In genomic region chr17:6752068-6752909, GRCh38 we compare ENCODE assay signal across 8 cellular contexts. TPM values are rescaled to one million over a fixed set of nuclear protein-coding genes. Genes with fewer than 3 reads are reported as not detected.
A peak's percentile ranks its signal among the peaks of the same experiment; 100 is the strongest.
DNase-seq lines count a peak whose midpoint lies in the region; TF ChIP-seq lines count a peak whose summit lies in the region.

No MANE protein-coding gene starts in this region.

- no peak for TF ChIP-seq CTCF in ascending aorta (IDR thresholded peaks at IDR 0.05)

- peak overlapping the region; percentile 34 for H3K9ac ChIP-seq in iPS-18a (ENCODE audit: low read length)
- peak overlapping the region in 1 of 3 donors; percentile 14 for H3K9ac ChIP-seq in skeletal muscle tissue (ENCODE audit: low read depth in 1 of 3, low read length in 3 of 3)

- peak overlapping the region; percentile 35 for H3K4me3 ChIP-seq in ACC112 (ENCODE audit: low read depth, low read length)
- H3K4me3 ChIP-seq in Jurkat, Clone E6-1 (ENCODE audit: low read length): peak overlapping the region; percentile 22
- no peak overlapping the region for H3K4me3 ChIP-seq in ascending aorta
- H3K4me3 ChIP-seq in iPS-18a (ENCODE audit: low read length): no peak overlapping the region
- no peak overlapping the region for H3K4me3 ChIP-seq in skeletal muscle tissue (ENCODE audit: low read length in 3 of 3)

- H3K36me3 ChIP-seq in ACC112 (ENCODE audit: insufficient read depth, low read length) (no peaks in the 10 kb centered on the region), ascending aorta (no peaks in the 10 kb centered on the region), iPS-18a (ENCODE audit: control insufficient read depth, low read depth, low read length) (no peaks in the 10 kb centered on the region), skeletal muscle tissue (ENCODE audit: control insufficient read depth in 3 of 3, insufficient read depth in 3 of 3, low read length in 3 of 3) (no peaks in the 10 kb centered on the region)

- peak overlapping the region; percentile 17 for H2AFZ ChIP-seq in ACC112 (ENCODE audit: low read length, unreplicated experiment)

- DNase-seq in Jurkat, Clone E6-1 (ENCODE audit: low read depth, low spot score): no peak
- DNase-seq in ascending aorta (ENCODE audit: low spot score in 2 of 2) (peak; percentile 31 to 85), KG1 (lab: John Stamatoyannopoulos, UW) (no peak), NCI-H187 (lab: John Stamatoyannopoulos, UW) (no peak)
- DNase-seq in activated CD4-positive, CD25-positive, alpha-beta regulatory T cell treated with anti-CD3 and anti-CD28 coated beads, Interleukin-2, amount 50 U/mL, for 72 hours: no peak

- H3K4me1 ChIP-seq in ACC112 (ENCODE audit: control insufficient read depth, insufficient read depth, low read length, unreplicated experiment) (peaks cover 36% of the 10 kb centered on the region), ascending aorta (peaks cover 4 to 25% of the 10 kb centered on the region in 2 donors), iPS-18a (ENCODE audit: control insufficient read depth, low read depth, low read length) (peaks cover 16% of the 10 kb centered on the region), skeletal muscle tissue (ENCODE audit: control insufficient read depth in 3 of 3, insufficient read depth in 3 of 3, low read length in 3 of 3) (peaks cover 24 to 34% (median 32%) of the 10 kb centered on the region in 3 donors)

- H3K27me3 ChIP-seq in ACC112 (ENCODE audit: insufficient read depth, low read length) (no peaks in the 10 kb centered on the region), ascending aorta (no peaks in the 10 kb centered on the region), iPS-18a (ENCODE audit: control insufficient read depth, insufficient read depth, low read length) (no peaks in the 10 kb centered on the region), skeletal muscle tissue (ENCODE audit: control insufficient read depth in 3 of 3, insufficient read depth in 3 of 3, low read length in 3 of 3) (peaks cover 3 to 7% (median 4%) of the 10 kb centered on the region in 3 donors)

- intact Hi-C loops in ascending aorta (cut with DNase I): loop anchor here (5.0 to 10.0 kb wide), 2 partner anchors 100 to 263 kb away; partner anchors contain the start of genes C17orf100, MED31 and RNASEK

- peaks cover 27% of the 10 kb centered on the region for H3K79me2 ChIP-seq in ACC112 (ENCODE audit: control insufficient read depth, insufficient read depth, low read length, unreplicated experiment)

- no peaks in the 10 kb centered on the region for H3K9me3 ChIP-seq in ascending aorta
- H3K9me3 ChIP-seq in iPS-18a (ENCODE audit: control insufficient read depth, low read depth, low read length): no peaks in the 10 kb centered on the region
- no peaks in the 10 kb centered on the region for H3K9me3 ChIP-seq in skeletal muscle tissue (ENCODE audit: control insufficient read depth in 3 of 3, low read length in 3 of 3)

- peak overlapping the region; percentile 98 for H3K27ac ChIP-seq in ACC112 (ENCODE audit: low read depth, low read length)
- peak overlapping the region; percentile 82 to 85 for H3K27ac ChIP-seq in ascending aorta
- H3K27ac ChIP-seq in iPS-18a (ENCODE audit: low read length): peak overlapping the region; percentile 65
- peak overlapping the region; percentile 81 for H3K27ac ChIP-seq in skeletal muscle tissue (ENCODE audit: low read depth, low read length)

RNA-seq across cellular contexts. Expression of gene XAF1, which starts 3.6 kb away (rescaled TPM):
- polyA plus RNA-seq in Jurkat, Clone E6-1 (2012; ENCODE audit: insufficient read depth, insufficient read length): 2.3 TPM
- total RNA-seq in ascending aorta: 39.8 TPM
- 7.3 TPM for total RNA-seq in skeletal muscle tissue

RNA-seq across cellular contexts. Expression of gene FBXO39, which starts 23.7 kb away (rescaled TPM):
- polyA plus RNA-seq in Jurkat, Clone E6-1 (2012; ENCODE audit: insufficient read depth, insufficient read length): not detected
- total RNA-seq in ascending aorta (not detected), skeletal muscle tissue (under 0.01 TPM)

RNA-seq across cellular contexts. Expression of gene SLC13A5, which starts 39.1 kb away (rescaled TPM):
- not detected for polyA plus RNA-seq in Jurkat, Clone E6-1 (2012; ENCODE audit: insufficient read depth, insufficient read length)
- 0.21 TPM for total RNA-seq in ascending aorta
- not detected for total RNA-seq in skeletal muscle tissue

Comparison
In these comparisons a context has a peak if more than half of its experiments do, and no peak if none do; other contexts are left out.
1. H3K4me3 ChIP-seq: peak in ACC112 (single experiment) and Jurkat, Clone E6-1 (single experiment); none in ascending aorta (0 of 2), iPS-18a (single experiment) and skeletal muscle tissue (0 of 3).
2. DNase-seq: peak in ascending aorta (2 of 2); none in Jurkat, Clone E6-1 (single experiment), KG1 (single experiment), NCI-H187 (0 of 2) and activated CD4-positive, CD25-positive, alpha-beta regulatory T cell treated with anti-CD3 and anti-CD28 coated beads, Interleukin-2, amount 50 U/mL, for 72 hours (single experiment).
3. Peak in every context shown above with its lines, with median percentiles within 50 percentile points of each other: H3K27ac ChIP-seq.